ENCODE assay signal across 8 cellular contexts in genomic region chr2:224585205-224586088, GRCh38. TPM values are rescaled to one million over a fixed set of nuclear protein-coding genes. Genes with fewer than 3 reads are reported as not detected.
DNase-seq lines count a peak whose midpoint lies in the region; ATAC-seq and TF ChIP-seq lines count a peak whose summit lies in the region.

TSS of gene CUL3 (minus strand) at chr2:224585363. CDS start at chr2:224585009, 354 bp downstream.

- peak within 1 kb of the TSS; percentile 96 for H3K27ac ChIP-seq in thymus (ENCODE audit: low read depth)

- H3K36me3 Mint-ChIP-seq in activated naive CD8-positive, alpha-beta T cell: no peaks in the 10 kb centered on the region
- no peaks in the 10 kb centered on the region for H3K36me3 Mint-ChIP-seq in glutamatergic neuron (ENCODE audit: unreplicated experiment)
- H3K36me3 Mint-ChIP-seq in osteocyte (ENCODE audit: unreplicated experiment): peaks cover 2% of the 10 kb centered on the region

- H3K27ac Mint-ChIP-seq in activated naive CD8-positive, alpha-beta T cell: peak within 1 kb of the TSS; percentile 95
- H3K27ac Mint-ChIP-seq in glutamatergic neuron (ENCODE audit: unreplicated experiment): peak within 1 kb of the TSS; percentile 97
- peak within 1 kb of the TSS; percentile 94 for H3K27ac Mint-ChIP-seq in osteocyte (ENCODE audit: unreplicated experiment)

- H3K4me3 ChIP-seq in thymus (ENCODE audit: low read length): peak within 1 kb of the TSS; percentile 91

- H3K27me3 Mint-ChIP-seq in activated naive CD8-positive, alpha-beta T cell: no peaks in the 10 kb centered on the region
- H3K27me3 Mint-ChIP-seq in glutamatergic neuron (ENCODE audit: unreplicated experiment) (peaks cover 7% of the 10 kb centered on the region), osteocyte (ENCODE audit: unreplicated experiment) (no peaks in the 10 kb centered on the region)

- H3K36me3 ChIP-seq in thymus (ENCODE audit: control insufficient read depth, insufficient read depth): no peaks in the 10 kb centered on the region

- DNase-seq in GM10248 (ENCODE audit: extremely low spot score) (peak; percentile 98), NCI-H1105 (lab: John Stamatoyannopoulos, UW) (peak; percentile 92), SKM-1 treated with dmso at 0.1 percent for 144 hours (lab: John Stamatoyannopoulos, UW; ENCODE audit: unreplicated experiment) (peak; percentile 99), glutamatergic neuron (peak; percentile 99), osteocyte (ENCODE audit: extremely low spot score, unreplicated experiment) (peak; percentile 100)

- H3K9me3 Mint-ChIP-seq in activated naive CD8-positive, alpha-beta T cell (ENCODE audit: low read depth): no peaks in the 10 kb centered on the region
- H3K9me3 Mint-ChIP-seq in glutamatergic neuron (ENCODE audit: unreplicated experiment) (peaks cover 8% of the 10 kb centered on the region), osteocyte (ENCODE audit: unreplicated experiment) (no peaks in the 10 kb centered on the region)

- H3K4me1 Mint-ChIP-seq in activated naive CD8-positive, alpha-beta T cell (ENCODE audit: low read depth): peaks cover 36% of the 10 kb centered on the region
- peaks cover 5% of the 10 kb centered on the region for H3K4me1 Mint-ChIP-seq in glutamatergic neuron (ENCODE audit: low read depth, unreplicated experiment)
- peaks cover 31% of the 10 kb centered on the region for H3K4me1 Mint-ChIP-seq in osteocyte (ENCODE audit: unreplicated experiment)

- POLR2A ChIA-PET in GM10248 (lab: Yijun Ruan, JAX): interaction anchor here (0.5 to 2.5 kb wide), 6 partner anchors 9 to 121 kb away, joined by 3 to 7 read pairs (median 4); no protein-coding TSS in a partner anchor

- TF ChIP-seq CTCF in GM10248 (IDR thresholded peaks at IDR 0.05; ENCODE audit: control extremely low read depth, extremely low read depth, low read depth, missing control alignments): no peak
- no peak for TF ChIP-seq CTCF in glutamatergic neuron (IDR thresholded peaks at IDR 0.05; ENCODE audit: partially characterized antibody, unreplicated experiment)
- TF ChIP-seq CTCF in osteocyte (IDR thresholded peaks at IDR 0.05): no peak

- peaks cover 8% of the 10 kb centered on the region for H3K4me1 ChIP-seq in thymus (ENCODE audit: control insufficient read depth, insufficient read depth, low read length)

- H3K9me3 ChIP-seq in thymus (ENCODE audit: control insufficient read depth): no peaks in the 10 kb centered on the region

- WGBS in thymus: 1% methylated on average over 67 of the region's 68 CpGs

- H3K27me3 ChIP-seq in thymus (ENCODE audit: control insufficient read depth, insufficient read depth): no peaks in the 10 kb centered on the region

- CTCF ChIA-PET in GM10248 (lab: Yijun Ruan, JAX): interaction anchor here (0.8 to 2.2 kb wide), 4 partner anchors 24 to 192 kb away, joined by 3 to 5 read pairs (median 3); no protein-coding TSS in a partner anchor

- H3K4me3 Mint-ChIP-seq in activated naive CD8-positive, alpha-beta T cell: peak within 1 kb of the TSS; percentile 99
- H3K4me3 Mint-ChIP-seq in glutamatergic neuron (ENCODE audit: unreplicated experiment) (peak within 1 kb of the TSS; percentile 99), osteocyte (ENCODE audit: unreplicated experiment) (peak within 1 kb of the TSS; percentile 95)

- peak; percentile 73 for ATAC-seq in HG02623 (IDR thresholded peaks at IDR 0.05; ENCODE audit: unreplicated experiment)

RNA-seq across cellular contexts. Expression of gene CUL3, which starts in this region (rescaled TPM):
- total RNA-seq in glutamatergic neuron (ENCODE audit: unreplicated experiment): 99.4 TPM
- total RNA-seq in osteocyte: 72.6 and 83.6 TPM in 2 replicates
- polyA plus RNA-seq in thymus: 134 TPM

Comparison
In these comparisons a context has a peak if more than half of its experiments do, and no peak if none do; other contexts are left out.
1. Peak in every context shown above with its lines: DNase-seq, ATAC-seq, H3K4me3 ChIP-seq and H3K27ac ChIP-seq.